ENCODE assay signal across 12 cellular contexts in genomic region chr15:84702961-84703482, GRCh38. TPM values are rescaled to one million over a fixed set of nuclear protein-coding genes. Genes with fewer than 3 reads are reported as not detected.
A peak's percentile ranks its signal among the peaks of the same experiment; 100 is the strongest.
DNase-seq lines count a peak whose midpoint lies in the region; ATAC-seq and TF ChIP-seq lines count a peak whose summit lies in the region.
"Had no signal": no experiment of that assay in that cellular context is flagged by ENCODE, and none has a peak within 500 bp of the region (broad histone marks: within the 10 kb centered on the region; RNA-seq: fewer than 3 reads in every experiment).

No MANE protein-coding gene starts in this region.

- CTCF ChIA-PET in CD8-positive, alpha-beta T cell (lab: Charles Lee): interaction anchor here (1.7 kb wide), 1 partner anchor 12 kb away, joined by 3 read pairs; no protein-coding TSS in a partner anchor

- no peaks in the 10 kb centered on the region for H3K27me3 Mint-ChIP-seq in CD8-positive, alpha-beta T cell (ENCODE audit: low read depth)
- H3K27me3 Mint-ChIP-seq in activated naive CD8-positive, alpha-beta T cell treated with anti-CD3 and anti-CD28 coated beads, Interleukin-2, amount 50 U/mL, for 24 hours: no peaks in the 10 kb centered on the region

- no peaks in the 10 kb centered on the region for H3K9me3 ChIP-seq in CD8-positive, alpha-beta T cell (ENCODE audit: low read length)
- H3K9me3 ChIP-seq in psoas muscle: no peaks in the 10 kb centered on the region

- peaks cover 65% of the 10 kb centered on the region for H3K4me1 Mint-ChIP-seq in CD8-positive, alpha-beta T cell (ENCODE audit: low read depth)
- H3K4me1 Mint-ChIP-seq in activated naive CD8-positive, alpha-beta T cell treated with anti-CD3 and anti-CD28 coated beads, Interleukin-2, amount 50 U/mL, for 24 hours: peaks cover 66% of the 10 kb centered on the region

- H3K27me3 ChIP-seq in CD8-positive, alpha-beta T cell (ENCODE audit: insufficient read depth, low read length): no peaks in the 10 kb centered on the region
- no peaks in the 10 kb centered on the region for H3K27me3 ChIP-seq in psoas muscle (ENCODE audit: insufficient read depth in 3 of 3, low read length in 2 of 3)
- H3K27me3 ChIP-seq: cardiac muscle cell had no signal

- peaks cover 18% of the 10 kb centered on the region for H3K36me3 Mint-ChIP-seq in CD8-positive, alpha-beta T cell
- H3K36me3 Mint-ChIP-seq in activated naive CD8-positive, alpha-beta T cell treated with anti-CD3 and anti-CD28 coated beads, Interleukin-2, amount 50 U/mL, for 24 hours (ENCODE audit: low read depth): peaks cover 13% of the 10 kb centered on the region

- no peaks in the 10 kb centered on the region for H3K9me3 Mint-ChIP-seq in CD8-positive, alpha-beta T cell
- H3K9me3 Mint-ChIP-seq in activated naive CD8-positive, alpha-beta T cell treated with anti-CD3 and anti-CD28 coated beads, Interleukin-2, amount 50 U/mL, for 24 hours: no peaks in the 10 kb centered on the region

- no peak for TF ChIP-seq CTCF in CD8-positive, alpha-beta T cell (IDR thresholded peaks at IDR 0.05)
- no peak for TF ChIP-seq CTCF in psoas muscle (IDR thresholded peaks at IDR 0.05)

- no peaks in the 10 kb centered on the region for H3K36me3 ChIP-seq in CD8-positive, alpha-beta T cell (ENCODE audit: insufficient read depth, low read length)
- H3K36me3 ChIP-seq in psoas muscle (ENCODE audit: insufficient read depth in 1 of 2, low read depth in 1 of 2): peaks cover 0 to 3% of the 10 kb centered on the region in 2 donors
- H3K36me3 ChIP-seq: cardiac muscle cell had no signal

- no peak overlapping the region for H3K4me3 ChIP-seq in CD8-positive, alpha-beta T cell (ENCODE audit: low read depth, low read length)
- no peak overlapping the region for H3K4me3 ChIP-seq in psoas muscle
- H3K4me3 ChIP-seq: cardiac muscle cell had no signal

- no peak for DNase-seq in CD8-positive, alpha-beta T cell
- DNase-seq in activated naive CD8-positive, alpha-beta T cell treated with anti-CD3 and anti-CD28 coated beads, Interleukin-2, amount 50 U/mL, for 24 hours: no peak
- DNase-seq in left ventricle myocardium superior (no peak), psoas muscle (peak in 1 of 2 donors; percentile 26)
- DNase-seq: islet precursor cell; stimulated activated CD4-positive, alpha-beta T cell treated with anti-CD3 and anti-CD28 coated beads, Interleukin-4, amount 100 ng/mL, for 1 hour had no signal

- POLR2A ChIA-PET in CD8-positive, alpha-beta T cell (lab: Charles Lee): interaction anchor here (0.9 kb wide), 1 partner anchor 11 kb away, joined by 3 read pairs; no protein-coding TSS in a partner anchor

- 13 to 23% (median 15%) methylated on average over 4 of the region's 4 CpGs for WGBS in psoas muscle, 3 donors

- no peak for ATAC-seq in CD8-positive, alpha-beta T cell
- ATAC-seq in activated naive CD8-positive, alpha-beta T cell treated with anti-CD3 and anti-CD28 coated beads, Interleukin-2, amount 50 U/mL, for 24 hours: no peak
- ATAC-seq in left ventricle myocardium superior: peak; percentile 93
- peak; percentile 61 to 82 (median 78) for ATAC-seq in psoas muscle
- ATAC-seq in HG03025 (IDR thresholded peaks at IDR 0.05; ENCODE audit: low FRiP score, unreplicated experiment): no peak
- no peak for ATAC-seq in HG02571 (IDR thresholded peaks at IDR 0.05; ENCODE audit: unreplicated experiment)
- no peak for ATAC-seq in HG02623 (IDR thresholded peaks at IDR 0.05; ENCODE audit: unreplicated experiment)
- no peak for ATAC-seq in GM19035 (IDR thresholded peaks at IDR 0.05; ENCODE audit: unreplicated experiment)

- H3K4me1 ChIP-seq in CD8-positive, alpha-beta T cell (ENCODE audit: insufficient read depth, low read length): peaks cover 6% of the 10 kb centered on the region
- peaks cover 22% of the 10 kb centered on the region for H3K4me1 ChIP-seq in psoas muscle

- peak overlapping the region; percentile 33 for H3K27ac Mint-ChIP-seq in CD8-positive, alpha-beta T cell
- H3K27ac Mint-ChIP-seq in activated naive CD8-positive, alpha-beta T cell treated with anti-CD3 and anti-CD28 coated beads, Interleukin-2, amount 50 U/mL, for 24 hours: peak overlapping the region; percentile 46

- intact Hi-C loops in CD8-positive, alpha-beta T cell (cut with DNase I, micrococcal nuclease): no loop called here
- intact Hi-C loops in left ventricle myocardium superior (cut with micrococcal nuclease): no loop called here
- intact Hi-C loops in psoas muscle (cut with DNase I): loop anchor here in 1 of 2 donors (5.0 kb wide), 1 partner anchor 36 kb away; no protein-coding TSS in a partner anchor

- no peak overlapping the region for H3K27ac ChIP-seq in CD8-positive, alpha-beta T cell (ENCODE audit: low read depth, low read length)
- peak overlapping the region; percentile 62 for H3K27ac ChIP-seq in psoas muscle
- H3K27ac ChIP-seq: VCaP had no signal

- H3K4me3 Mint-ChIP-seq in CD8-positive, alpha-beta T cell: no peak overlapping the region
- H3K4me3 Mint-ChIP-seq in activated naive CD8-positive, alpha-beta T cell treated with anti-CD3 and anti-CD28 coated beads, Interleukin-2, amount 50 U/mL, for 24 hours: no peak overlapping the region

RNA-seq across cellular contexts. Expression of gene SEC11A, which starts 12.9 kb away (rescaled TPM):
- 10 to 100 TPM; 36.4 to 38.5 TPM for total RNA-seq in CD8-positive, alpha-beta T cell
- 94.6 TPM for total RNA-seq in left ventricle myocardium superior
- 100 to 1,000 TPM in 2 of 4 donors, 10 to 100 TPM in 2; 80.7 to 106 (median 95.5) TPM for total RNA-seq in psoas muscle
- 100 to 1,000 TPM; 146 to 237 (median 201) TPM for polyA plus RNA-seq in psoas muscle

RNA-seq across cellular contexts. Expression of gene NMB, which starts 45.0 kb away (rescaled TPM):
- total RNA-seq in CD8-positive, alpha-beta T cell: 1 to 10 TPM; 1.8 to 2.0 TPM
- total RNA-seq in left ventricle myocardium superior (1.3 TPM), psoas muscle (1 to 10 TPM; 1.0 to 2.1 (median 1.2) TPM)
- 1 to 10 TPM; 3.1 to 6.3 (median 5.6) TPM for polyA plus RNA-seq in psoas muscle

RNA-seq across cellular contexts. Expression of gene ZNF592, which starts 45.4 kb away (rescaled TPM):
- total RNA-seq in CD8-positive, alpha-beta T cell: 10 to 100 TPM; 24.6 to 25.1 TPM
- total RNA-seq in left ventricle myocardium superior (20.0 TPM), psoas muscle (10 to 100 TPM; 33.4 to 39.5 (median 35.5) TPM)
- 10 to 100 TPM; 13.1 to 43.3 (median 14.4) TPM for polyA plus RNA-seq in psoas muscle

RNA-seq across cellular contexts. Expression of gene WDR73, which starts 48.9 kb away (rescaled TPM):
- total RNA-seq in CD8-positive, alpha-beta T cell: 10 to 100 TPM; 21.1 to 22.3 TPM
- 10.5 TPM for total RNA-seq in left ventricle myocardium superior
- 10 to 100 TPM in 3 of 4 donors, 1 to 10 TPM in 1; 8.9 to 22.0 (median 12.1) TPM for total RNA-seq in psoas muscle
- 10 to 100 TPM; 13.6 to 18.7 (median 17.0) TPM for polyA plus RNA-seq in psoas muscle

Comparison
In these comparisons a context has a peak if more than half of its experiments do, and no peak if none do; other contexts are left out.
1. ATAC-seq: peak in left ventricle myocardium superior (single experiment) and psoas muscle (4 of 4); none in CD8-positive, alpha-beta T cell (single experiment), activated naive CD8-positive, alpha-beta T cell treated with anti-CD3 and anti-CD28 coated beads, Interleukin-2, amount 50 U/mL, for 24 hours (single experiment), HG03025 (single experiment), HG02571 (single experiment), HG02623 (single experiment) and GM19035 (single experiment).